2 cellular contexts compared by ENCODE assay signal in genomic region chr1:93690341-93690740, GRCh38.
TF ChIP-seq lines count a peak whose summit lies in the region.

No MANE protein-coding gene starts in this region.

TF ChIP-seq in A549, 52 proteins besides CTCF, POLR2A, EP300 and RAD21:
- no peak for TF ChIP-seq NFE2L2 (conservative IDR thresholded peaks at IDR 0.05; ENCODE audit: low read length)
- TF ChIP-seq JUN (IDR thresholded peaks at IDR 0.05) = no peak
- TF ChIP-seq PHF8 (IDR thresholded peaks at IDR 0.05; ENCODE audit: borderline replicate concordance, low read depth) = no peak
- TF ChIP-seq NPAS2 (CRISPR knock-in tag; IDR thresholded peaks at IDR 0.05; ENCODE audit: borderline replicate concordance) = no peak
- TF ChIP-seq FOSL2 (IDR thresholded peaks at IDR 0.05) = no peak
- TF ChIP-seq FOSL2 (CRISPR knock-in tag; IDR thresholded peaks at IDR 0.05) = no peak
- no peak for TF ChIP-seq RCOR1 (IDR thresholded peaks at IDR 0.05; ENCODE audit: low read depth, low read length)
- TF ChIP-seq, protein P1, sequence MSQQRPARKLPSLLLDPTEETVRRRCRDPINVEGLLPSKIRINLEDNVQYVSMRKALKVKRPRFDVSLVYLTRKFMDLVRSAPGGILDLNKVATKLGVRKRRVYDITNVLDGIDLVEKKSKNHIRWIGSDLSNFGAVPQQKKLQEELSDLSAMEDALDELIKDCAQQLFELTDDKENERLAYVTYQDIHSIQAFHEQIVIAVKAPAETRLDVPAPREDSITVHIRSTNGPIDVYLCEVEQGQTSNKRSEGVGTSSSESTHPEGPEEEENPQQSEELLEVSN (IDR thresholded peaks at IDR 0.05; ENCODE audit: borderline replicate concordance, low read depth) = no peak
- no peak for TF ChIP-seq BHLHE40 (IDR thresholded peaks at IDR 0.05; ENCODE audit: low read depth, low read length)
- TF ChIP-seq FOXS1 (CRISPR knock-in tag; IDR thresholded peaks at IDR 0.05) = no peak
TF ChIP-seq in A549: peak in this region for 0.

TF ChIP-seq in IMR-90, 13 proteins besides CTCF, POLR2A, EP300 and RAD21:
- TF ChIP-seq FOS (IDR thresholded peaks at IDR 0.05; ENCODE audit: low read depth, low read length) = no peak
- no peak for TF ChIP-seq MAZ (IDR thresholded peaks at IDR 0.05; ENCODE audit: borderline replicate concordance, low read depth, low read length)
